ENCODE assay signal across 8 cellular contexts in the genomic region with DNA sequence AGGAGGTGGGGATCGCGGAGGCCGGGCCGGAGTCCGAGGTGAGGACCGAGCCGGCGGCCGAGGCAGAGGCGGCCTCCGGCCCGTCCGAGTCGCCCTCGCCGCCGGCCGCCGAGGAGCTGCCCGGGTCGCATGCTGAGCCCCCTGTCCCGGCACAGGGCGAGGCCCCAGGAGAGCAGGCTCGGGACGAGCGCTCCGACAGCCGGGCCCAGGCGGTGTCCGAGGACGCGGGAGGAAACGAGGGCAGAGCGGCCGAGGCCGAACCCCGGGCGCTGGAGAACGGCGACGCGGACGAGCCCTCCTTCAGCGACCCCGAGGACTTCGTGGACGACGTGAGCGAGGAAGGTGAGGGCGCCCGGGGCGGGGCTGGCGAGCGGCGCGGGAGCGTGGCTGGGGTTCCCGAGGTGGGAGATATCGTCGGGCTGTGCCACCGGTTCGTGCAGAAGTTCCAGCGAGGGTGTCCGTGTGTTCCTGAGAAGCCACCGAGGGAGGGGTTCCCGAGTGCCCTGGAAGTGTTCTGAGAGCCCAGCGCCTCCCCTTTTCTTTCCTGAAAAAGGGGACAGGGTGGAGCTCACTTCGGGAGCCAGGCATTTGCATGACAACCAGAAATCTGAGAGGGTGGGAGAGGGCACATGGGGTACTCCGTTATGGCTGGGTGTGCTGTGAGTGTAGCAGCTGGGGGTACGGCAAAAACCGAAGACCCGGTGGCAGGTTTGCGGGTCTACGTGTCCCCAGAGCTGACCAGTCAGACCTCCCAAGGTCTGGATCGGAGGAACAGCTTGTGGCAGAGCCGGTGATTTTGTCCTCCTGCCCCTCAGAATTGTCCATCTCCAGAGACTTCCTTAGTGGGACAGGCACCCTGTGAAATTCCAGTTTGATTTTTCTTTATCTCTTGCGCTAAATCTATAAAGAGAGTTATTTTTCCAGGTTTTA.
A peak's percentile ranks its signal among the peaks of the same experiment; 100 is the strongest.
DNase-seq lines count a peak whose midpoint lies in the region; ATAC-seq and TF ChIP-seq lines count a peak whose summit lies in the region.

No MANE protein-coding gene starts in this region.

- CTCF ChIA-PET in activated naive CD4-positive, alpha-beta T cell treated with anti-CD3 and anti-CD28 coated beads, Interleukin-2, amount 10 ng/mL, durations not matched to agents 7 days and 5 days (lab: Charles Lee), result interaction anchor here (1.6 kb wide), 1 partner anchor 114 kb away, joined by 5 read pairs; no protein-coding TSS in a partner anchor

- ATAC-seq in GM19455 (IDR thresholded peaks at IDR 0.05; ENCODE audit: unreplicated experiment), result peak; percentile 15
- no peak for ATAC-seq in GM18909 (IDR thresholded peaks at IDR 0.05; ENCODE audit: poor library complexity, unreplicated experiment)

- H3K9me3 ChIP-seq in KOPT-K1 (ENCODE audit: insufficient read depth, low read length, poor library complexity, severe bottlenecking) (no peaks in the 10 kb centered on the region), iPS DF 6.9 (ENCODE audit: control insufficient read depth, insufficient read depth, low read length) (no peaks in the 10 kb centered on the region)

- H3K9me3 Mint-ChIP-seq in activated naive CD4-positive, alpha-beta T cell treated with anti-CD3 and anti-CD28 coated beads, Interleukin-2, amount 10 ng/mL, durations not matched to agents 7 days and 5 days, result no peaks in the 10 kb centered on the region

- peak overlapping the region; percentile 83 for H3K4me3 Mint-ChIP-seq in activated naive CD4-positive, alpha-beta T cell treated with anti-CD3 and anti-CD28 coated beads, Interleukin-2, amount 10 ng/mL, durations not matched to agents 7 days and 5 days

- peak overlapping the region; percentile 92 for H3K27ac Mint-ChIP-seq in activated naive CD4-positive, alpha-beta T cell treated with anti-CD3 and anti-CD28 coated beads, Interleukin-2, amount 10 ng/mL, durations not matched to agents 7 days and 5 days

- H3K4me1 Mint-ChIP-seq in activated naive CD4-positive, alpha-beta T cell treated with anti-CD3 and anti-CD28 coated beads, Interleukin-2, amount 10 ng/mL, durations not matched to agents 7 days and 5 days, result peaks cover 41% of the 10 kb centered on the region

- H3K4me3 ChIP-seq in AG10803 (ENCODE audit: low read length) (peak overlapping the region; percentile 86), iPS DF 6.9 (ENCODE audit: low read length) (peak overlapping the region; percentile 83)

- no peaks in the 10 kb centered on the region for H3K27me3 Mint-ChIP-seq in activated naive CD4-positive, alpha-beta T cell treated with anti-CD3 and anti-CD28 coated beads, Interleukin-2, amount 10 ng/mL, durations not matched to agents 7 days and 5 days

- H3K27ac ChIP-seq in KOPT-K1 (ENCODE audit: low read depth, low read length, poor library complexity, severe bottlenecking) (peak overlapping the region; percentile 99), iPS DF 6.9 (ENCODE audit: low read length) (no peak overlapping the region)

- peaks cover 39% of the 10 kb centered on the region for H3K36me3 ChIP-seq in KOPT-K1 (ENCODE audit: insufficient read depth, low read length)
- H3K36me3 ChIP-seq in iPS DF 6.9 (ENCODE audit: control insufficient read depth, insufficient read depth, low read length), result peaks cover 4% of the 10 kb centered on the region

- no peak for DNase-seq in AG10803 (ENCODE audit: low read depth)
- peak; percentile 48 for DNase-seq in activated naive CD4-positive, alpha-beta T cell treated with anti-CD3 and anti-CD28 coated beads, Interleukin-2, amount 10 ng/mL, durations not matched to agents 7 days and 5 days
- DNase-seq in iPS DF 6.9 (ENCODE audit: low read depth, low spot score), result peak; percentile 7
- peak; percentile 55 for DNase-seq in stimulated activated CD4-positive, alpha-beta T cell treated with anti-CD3 and anti-CD28 coated beads, Interleukin-15, amount 100 ng/mL, for 24 hours
- DNase-seq in SHP77 (lab: John Stamatoyannopoulos, UW), result no peak

- WGBS in iPS DF 6.9 (ENCODE audit: insufficient coverage, insufficient read length), result no CpG with 5 or more reads among the region's 77 CpGs

- no peaks in the 10 kb centered on the region; the same call in 1 of the 2 replicates for H3K4me1 ChIP-seq in iPS DF 6.9 (ENCODE audit: control insufficient read depth, insufficient read depth, low read length)

- H3K36me3 Mint-ChIP-seq in activated naive CD4-positive, alpha-beta T cell treated with anti-CD3 and anti-CD28 coated beads, Interleukin-2, amount 10 ng/mL, durations not matched to agents 7 days and 5 days, result peaks cover 18% of the 10 kb centered on the region

- TF ChIP-seq CTCF in AG10803 (conservative IDR thresholded peaks at IDR 0.05; ENCODE audit: low read length), result no peak

- H3K27me3 ChIP-seq in iPS DF 6.9 (ENCODE audit: control insufficient read depth, insufficient read depth, low read length), result no peaks in the 10 kb centered on the region

Comparison
In these comparisons a context has a peak if more than half of its experiments do, and no peak if none do; other contexts are left out.
1. DNase-seq: peak in activated naive CD4-positive, alpha-beta T cell treated with anti-CD3 and anti-CD28 coated beads, Interleukin-2, amount 10 ng/mL, durations not matched to agents 7 days and 5 days (single experiment), iPS DF 6.9 (single experiment) and stimulated activated CD4-positive, alpha-beta T cell treated with anti-CD3 and anti-CD28 coated beads, Interleukin-15, amount 100 ng/mL, for 24 hours (single experiment); none in AG10803 (single experiment) and SHP77 (0 of 2).